8 cellular contexts compared by ENCODE assay signal in the genomic region with DNA sequence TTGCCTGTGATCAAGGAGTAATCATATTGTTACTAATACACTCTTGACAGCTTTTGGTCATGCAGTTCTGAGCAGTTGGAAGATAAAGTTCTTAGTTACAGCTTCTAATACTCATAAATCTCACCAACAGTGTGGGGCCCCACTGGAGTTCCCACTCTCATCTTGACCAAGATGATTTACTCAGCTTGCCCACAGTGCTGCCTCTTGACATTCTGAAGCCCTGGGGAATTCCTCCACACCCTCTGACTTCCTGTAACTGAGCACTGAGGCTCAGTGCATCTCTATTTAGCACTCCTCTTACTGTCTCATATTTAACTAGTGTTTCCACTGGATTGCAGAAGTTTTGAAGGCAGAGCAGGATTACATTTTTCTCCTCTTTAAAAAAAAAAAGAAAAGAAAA. TPM values are rescaled to one million over a fixed set of nuclear protein-coding genes. Genes with fewer than 3 reads are reported as not detected.
DNase-seq lines count a peak whose midpoint lies in the region; ATAC-seq and TF ChIP-seq lines count a peak whose summit lies in the region.

No MANE protein-coding gene starts in this region.

- peak overlapping the region; percentile 50 to 90 (median 65) for H3K4me3 Mint-ChIP-seq in T-cell
- H3K4me3 Mint-ChIP-seq in natural killer cell, result peak overlapping the region; percentile 96

- H3K4me1 ChIP-seq in thymus (ENCODE audit: control insufficient read depth, insufficient read depth, low read length), result peaks cover 29% of the 10 kb centered on the region

- H3K9me3 Mint-ChIP-seq in T-cell (no peaks in the 10 kb centered on the region), natural killer cell (no peaks in the 10 kb centered on the region)

- CTCF ChIA-PET in T-cell (lab: Charles Lee), result interaction anchor here in 1 of 2 donors (0.6 to 1.1 kb wide), 6 partner anchors 11 to 38 kb away, joined by 3 to 4 read pairs (median 3); partner anchors contain the start of gene TMF1

- TF ChIP-seq CTCF in AG09319 (IDR thresholded peaks at IDR 0.05; ENCODE audit: low read depth, low read length) (no peak), natural killer cell (IDR thresholded peaks at IDR 0.05) (no peak)

- peaks cover 67 to 78% (median 73%) of the 10 kb centered on the region in 3 donors for H3K4me1 Mint-ChIP-seq in T-cell
- peaks cover 56 to 59% of the 10 kb centered on the region in 2 donors for H3K4me1 Mint-ChIP-seq in natural killer cell

- ATAC-seq in GM19025 (IDR thresholded peaks at IDR 0.05; ENCODE audit: low read depth, unreplicated experiment), result peak; percentile 50
- ATAC-seq in HG03280 (IDR thresholded peaks at IDR 0.05; ENCODE audit: unreplicated experiment), result peak; percentile 43
- ATAC-seq in T-cell (replicated peaks in 1 of 4), result peak in 2 of 4 experiments; percentile 7 to 41
- ATAC-seq in natural killer cell, result peak; percentile 63 to 78 (median 75)

- no peaks in the 10 kb centered on the region for H3K36me3 ChIP-seq in thymus (ENCODE audit: control insufficient read depth, insufficient read depth)

- H3K27me3 Mint-ChIP-seq in T-cell (no peaks in the 10 kb centered on the region), natural killer cell (ENCODE audit: low read depth in 2 of 2) (no peaks in the 10 kb centered on the region)

- H3K27ac ChIP-seq in thymus (ENCODE audit: low read depth), result peak overlapping the region; percentile 52

- H3K36me3 Mint-ChIP-seq in T-cell (peaks cover 4% of the 10 kb centered on the region), natural killer cell (no peaks in the 10 kb centered on the region)

- intact Hi-C loops in natural killer cell (cut with micrococcal nuclease), result loop anchor here (10.0 kb wide), 1 partner anchor 1428 kb away; the partner anchor contains the start of gene SUCLG2

- H3K27me3 ChIP-seq in thymus (ENCODE audit: control insufficient read depth, insufficient read depth), result no peaks in the 10 kb centered on the region

- DNase-seq in AG09319 (ENCODE audit: extremely low read depth, low read depth) (peak; percentile 49), T-cell (peak in 27 of 34 experiments; percentile 19 to 65 (median 46)), astrocyte of the hippocampus (ENCODE audit: low read depth, low spot score) (peak; percentile 72), natural killer cell (peak; percentile 57), T1000 (lab: John Stamatoyannopoulos, UW) (no peak)

- POLR2A ChIA-PET in T-cell (lab: Charles Lee), result interaction anchor here (0.6 to 1.0 kb wide), 4 partner anchors 9 to 1486 kb away, joined by 3 to 19 read pairs (median 12); no protein-coding TSS in a partner anchor

- peak overlapping the region; percentile 98 to 99 for H3K27ac Mint-ChIP-seq in T-cell
- H3K27ac Mint-ChIP-seq in natural killer cell, result peak overlapping the region; percentile 90 to 98

- no peak overlapping the region for H3K4me3 ChIP-seq in thymus (ENCODE audit: low read length)

- no peaks in the 10 kb centered on the region for H3K9me3 ChIP-seq in thymus (ENCODE audit: control insufficient read depth)

RNA-seq across cellular contexts. Expression of gene ARL6IP5, which starts 1.9 kb away (rescaled TPM):
- total RNA-seq in T-cell (100 to 1,000 TPM; 106 to 135 (median 127) TPM), natural killer cell (100 to 1,000 TPM in 2 of 3 donors, 10 to 100 TPM in 1; 98.1 to 132 (median 105) TPM)
- polyA plus RNA-seq in thymus, result 130 TPM

RNA-seq across cellular contexts. Expression of gene UBA3, which starts 2.6 kb away (rescaled TPM):
- 10 to 100 TPM; 62.7 to 83.1 (median 73.2) TPM for total RNA-seq in T-cell
- 10 to 100 TPM; 72.0 to 87.7 (median 72.8) TPM for total RNA-seq in natural killer cell
- 89.3 TPM for polyA plus RNA-seq in thymus

RNA-seq across cellular contexts. Expression of gene TMF1, which starts 30.7 kb away (rescaled TPM):
- total RNA-seq in T-cell (10 to 100 TPM; 39.9 to 80.4 (median 46.1) TPM), natural killer cell (100 to 1,000 TPM in 1 of 3 donors, 10 to 100 TPM in 2; 76.9 to 110 (median 85.5) TPM)
- polyA plus RNA-seq in thymus, result 13.6 TPM

RNA-seq across cellular contexts. Expression of gene LMOD3, which starts 39.6 kb away (rescaled TPM):
- total RNA-seq in T-cell (not detected), natural killer cell (not detected)
- polyA plus RNA-seq in thymus, result 0.11 TPM
